Comparison of ENCODE assay signal across 9 cellular contexts in the genomic region with DNA sequence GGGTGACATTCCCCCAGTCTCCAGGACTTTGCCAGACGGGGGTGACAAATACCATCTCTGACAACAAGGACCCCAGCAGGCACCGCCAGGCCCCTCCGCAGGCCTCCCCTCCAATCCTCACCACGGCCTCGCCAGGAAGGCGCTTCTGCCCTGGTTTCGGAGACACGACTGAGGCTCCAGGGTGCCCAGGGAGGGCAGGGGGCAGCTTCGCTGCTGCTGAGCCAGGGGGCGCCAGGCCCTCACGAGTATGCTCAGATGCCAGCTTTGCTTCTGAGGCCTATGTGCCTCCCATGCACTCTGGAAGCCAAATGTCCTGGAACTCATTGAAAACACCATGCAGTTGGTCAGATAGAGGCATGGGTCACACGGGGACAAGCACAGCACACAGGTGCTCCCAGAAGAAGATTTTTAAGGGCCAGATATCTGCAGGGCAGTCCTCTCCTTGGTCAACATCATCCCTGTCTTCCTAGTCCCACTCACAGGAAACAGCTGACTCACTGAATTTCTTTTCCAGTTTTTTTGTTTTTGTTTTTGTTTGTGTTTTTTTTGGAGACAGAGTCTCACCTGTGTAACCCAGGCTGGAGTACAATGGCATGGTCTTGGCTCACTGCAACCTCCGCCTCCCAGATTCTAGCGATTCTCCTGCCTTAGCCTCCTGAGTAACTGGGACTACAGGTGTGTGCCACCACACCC. TPM values are rescaled to one million over a fixed set of nuclear protein-coding genes. Genes with fewer than 3 reads are reported as not detected.
DNase-seq lines count a peak whose midpoint lies in the region; ATAC-seq, FAIRE-seq and TF ChIP-seq lines count a peak whose summit lies in the region.
"Had no signal": no experiment of that assay in that cellular context is flagged by ENCODE, and none has a peak within 500 bp of the region (broad histone marks: within the 10 kb centered on the region; RNA-seq: fewer than 3 reads in every experiment).

No MANE protein-coding gene starts in this region.

- CTCF ChIA-PET in activated CD4-positive, alpha-beta T cell treated with anti-CD3 and anti-CD28 coated beads for 36 hours (lab: Charles Lee), result interaction anchor here (0.6 to 1.8 kb wide), 4 partner anchors 11 to 31 kb away, joined by 3 to 13 read pairs (median 5); no protein-coding TSS in a partner anchor
- CTCF ChIA-PET in PC-9 (lab: Charles Lee), result no interaction called here
- CTCF ChIA-PET in H1 (lab: Charles Lee; ENCODE audit: partially characterized antibody), result interaction anchor here (0.8 to 8.4 kb wide), 8 partner anchors 10 to 138 kb away, joined by 3 to 93 read pairs (median 4); no protein-coding TSS in a partner anchor

- H2BK120ac ChIP-seq in H1 (replicated peaks; ENCODE audit: low read depth, low read length), result no peak overlapping the region

- no peak overlapping the region for H3K9ac ChIP-seq in H1 (replicated peaks in 1 of 4; ENCODE audit: extremely low read depth in 1 of 4, low read depth in 3 of 4, low read length in 3 of 4)

- peak; percentile 69 for ATAC-seq in activated CD4-positive, alpha-beta T cell treated with anti-CD3 and anti-CD28 coated beads for 36 hours
- ATAC-seq in GM18909 (IDR thresholded peaks at IDR 0.05; ENCODE audit: poor library complexity, unreplicated experiment) (no peak), esophagus mucosa (no peak), GM21526 (IDR thresholded peaks at IDR 0.05; ENCODE audit: low FRiP score, unreplicated experiment) (no peak)

- H3K36me3 ChIP-seq in PC-9 (ENCODE audit: low read depth) (no peaks in the 10 kb centered on the region), H1 (ENCODE audit: control insufficient read depth in 2 of 4, insufficient read depth in 4 of 4, low read length in 3 of 4) (no peaks in the 10 kb centered on the region), spleen (peaks cover 0 to 36% (median 2%) of the 10 kb centered on the region in 6 donors)

- H2AK5ac ChIP-seq in H1 (ENCODE audit: low read depth, low read length), result no peak overlapping the region

- H3K23me2 ChIP-seq in H1 (ENCODE audit: low read depth, low read length), result no peaks in the 10 kb centered on the region

- H3K4ac ChIP-seq in H1 (replicated peaks; ENCODE audit: insufficient read length, low read depth, low read length), result no peak overlapping the region

- POLR2A ChIA-PET in activated CD4-positive, alpha-beta T cell treated with anti-CD3 and anti-CD28 coated beads for 36 hours (lab: Charles Lee), result no interaction called here
- POLR2A ChIA-PET in PC-9 (lab: Charles Lee; ENCODE audit: unreplicated experiment) (interaction anchor here (0.8 kb wide), 1 partner anchor 183 kb away, joined by 4 read pairs; no protein-coding TSS in a partner anchor), H1 (lab: Charles Lee; ENCODE audit: partially characterized antibody) (interaction anchor here (0.9 to 1.1 kb wide), 2 partner anchors 19 to 31 kb away, joined by 3 read pairs; no protein-coding TSS in a partner anchor)

- H2BK20ac ChIP-seq in H1 (ENCODE audit: low read length), result no peak overlapping the region

- H3K18ac ChIP-seq in H1 (ENCODE audit: extremely low read depth, low read length), result no peak overlapping the region

- no peaks in the 10 kb centered on the region for H3K36me3 Mint-ChIP-seq in activated CD4-positive, alpha-beta T cell treated with anti-CD3 and anti-CD28 coated beads for 36 hours (ENCODE audit: low read depth)

- no TSS peak for BruUV-seq in PC-9 (replicated peaks; lab: Mats Ljungman, UMichigan)

- H3K4me1 Mint-ChIP-seq in activated CD4-positive, alpha-beta T cell treated with anti-CD3 and anti-CD28 coated beads for 36 hours, result peaks cover 2% of the 10 kb centered on the region

- H3K9me3 ChIP-seq in PC-9 (ENCODE audit: insufficient read depth, low read depth) (no peaks in the 10 kb centered on the region), H1 (ENCODE audit: insufficient read depth in 2 of 2, low read depth in 1 of 2, low read length in 1 of 2) (no peaks in the 10 kb centered on the region), spleen (no peaks in the 10 kb centered on the region)
- H3K9me3 ChIP-seq: BLaER1 had no signal

- DNase-seq in activated CD4-positive, alpha-beta T cell treated with anti-CD3 and anti-CD28 coated beads for 36 hours, result peak; percentile 70
- no peak for DNase-seq in activated CD4-positive, alpha-beta T cell treated with anti-CD3 and anti-CD28 coated beads, Interleukin-2, amount 50 U/mL, for 4 hours
- peak in 1 of 2 experiments; percentile 9 for DNase-seq in PC-9
- no peak for DNase-seq in H1 (ENCODE audit: low read depth in 1 of 2, low spot score in 2 of 2)
- peak; percentile 82 for DNase-seq in spleen

- H3K27ac Mint-ChIP-seq in activated CD4-positive, alpha-beta T cell treated with anti-CD3 and anti-CD28 coated beads for 36 hours, result no peak overlapping the region

- peaks cover 14% of the 10 kb centered on the region for H3K79me1 ChIP-seq in H1 (ENCODE audit: low read depth, low read length)

- H4K20me1 ChIP-seq in PC-9 (ENCODE audit: insufficient read depth) (no peaks in the 10 kb centered on the region), H1 (replicated peaks in 1 of 2; ENCODE audit: control insufficient read depth in 1 of 2, insufficient read depth in 2 of 2, low read length in 2 of 2) (peaks cover 0 to 3% of the 10 kb centered on the region in 2 experiments)

- no peak overlapping the region for H3K4me2 ChIP-seq in PC-9
- H3K4me2 ChIP-seq in H1 (ENCODE audit: insufficient read depth in 1 of 2, low read depth in 2 of 2, low read length in 2 of 2), result no peak overlapping the region

- no peak overlapping the region for H3K4me3 Mint-ChIP-seq in activated CD4-positive, alpha-beta T cell treated with anti-CD3 and anti-CD28 coated beads for 36 hours

- TF ChIP-seq CTCF in PC-9 (conservative IDR thresholded peaks at IDR 0.05), result peak; percentile 42
- TF ChIP-seq CTCF in H1 (IDR thresholded peaks at IDR 0.05; ENCODE audit: control extremely low read depth in 1 of 3, insufficient read depth in 1 of 3, low read depth in 1 of 3, low read length in 3 of 3), result peak; percentile 73 to 85 (median 82)
- peak in 9 of 11 experiments; percentile 11 to 60 (median 38) for TF ChIP-seq CTCF in spleen (IDR thresholded peaks at IDR 0.05 in 8 of 11, conservative IDR thresholded peaks at IDR 0.05 in 3 of 11)

- no peak overlapping the region for H3K14ac ChIP-seq in H1 (ENCODE audit: insufficient read length)

- TF ChIP-seq EP300 in H1 (IDR thresholded peaks at IDR 0.05; ENCODE audit: borderline replicate concordance in 1 of 2, low read depth in 2 of 2, low read length in 2 of 2), result no peak

- FAIRE-seq in H1 (lab: Jason Lieb, UNC), result no peak

- no peak overlapping the region for H4K91ac ChIP-seq in H1 (replicated peaks; ENCODE audit: insufficient read length, low read length)

- no peak overlapping the region for H4K8ac ChIP-seq in H1 (ENCODE audit: extremely low read depth, insufficient read depth, low read length)

- no peak overlapping the region for H4K5ac ChIP-seq in H1 (ENCODE audit: insufficient read length, low read depth, low read length)

- TF ChIP-seq RAD21 in H1 (IDR thresholded peaks at IDR 0.05 in 1 of 2, conservative IDR thresholded peaks at IDR 0.05 in 1 of 2; ENCODE audit: low read depth in 2 of 2, low read length in 2 of 2), result peak; percentile 86 to 89

- no peaks in the 10 kb centered on the region for H3K9me2 ChIP-seq in PC-9 (ENCODE audit: insufficient read depth)

- intact Hi-C loops in activated CD4-positive, alpha-beta T cell treated with anti-CD3 and anti-CD28 coated beads for 36 hours (cut with DNase I, micrococcal nuclease), result no loop called here
- intact Hi-C loops in PC-9 (cut with micrococcal nuclease; ENCODE audit: unreplicated experiment), result no loop called here
- intact Hi-C loops in spleen (cut with DNase I; ENCODE audit: low total_unique reads), result no loop called here

- 84% methylated on average over 11 of the region's 14 CpGs; no CpG with 5 or more reads in 1 of the 2 experiments for WGBS in H1 (ENCODE audit: extremely low coverage in 1 of 2, insufficient coverage in 1 of 2, insufficient read length in 1 of 2, insufficient replicate concordance in 2 of 2, low coverage in 1 of 2, low lambda C conversion rate in 2 of 2, missing lambda C conversion rate in 1 of 2), 2 experiments
- WGBS in spleen, 5 donors, result 85 to 94% (median 89%) methylated on average over 5 to 14 of the region's 14 CpGs

- H3K56ac ChIP-seq in H1 (replicated peaks; ENCODE audit: insufficient read length, low read depth, low read length), result no peak overlapping the region

- no peak overlapping the region for H2BK5ac ChIP-seq in H1 (ENCODE audit: low read depth, low read length)

- no peak overlapping the region for H2BK15ac ChIP-seq in H1 (ENCODE audit: low read length)

- H3K4me3 ChIP-seq in PC-9 (no peak overlapping the region), H1 (ENCODE audit: extremely low read depth in 1 of 4, insufficient read depth in 2 of 4, low read depth in 3 of 4, low read length in 4 of 4) (no peak overlapping the region), spleen (no peak overlapping the region)
- H3K4me3 ChIP-seq: BLaER1 had no signal

- H3K27ac ChIP-seq in PC-9 (no peak overlapping the region), H1 (ENCODE audit: low read depth, low read length) (no peak overlapping the region), spleen (no peak overlapping the region)

- H3K79me2 ChIP-seq in PC-9 (ENCODE audit: low read depth) (no peaks in the 10 kb centered on the region), H1 (ENCODE audit: control insufficient read depth in 1 of 2, insufficient read depth in 2 of 2, low read length in 2 of 2) (peaks cover 0 to 3% of the 10 kb centered on the region in 2 experiments; a peak in 2 of 4 replicates)

- H3K4me1 ChIP-seq in PC-9 (replicated peaks; ENCODE audit: insufficient read depth), result peaks cover 12% of the 10 kb centered on the region; the same call in 1 of the 2 replicates
- H3K4me1 ChIP-seq in H1 (replicated peaks in 1 of 4; ENCODE audit: control insufficient read depth in 3 of 4, insufficient read depth in 4 of 4, low read length in 3 of 4), result no peaks in the 10 kb centered on the region; a peak in 1 of 7 replicates
- H3K4me1 ChIP-seq in spleen, result peaks cover 0 to 15% (median under 1%) of the 10 kb centered on the region in 6 donors

- H2AFZ ChIP-seq in PC-9 (no peak overlapping the region), H1 (ENCODE audit: low read length) (no peak overlapping the region)

- no peaks in the 10 kb centered on the region for H3K9me3 Mint-ChIP-seq in activated CD4-positive, alpha-beta T cell treated with anti-CD3 and anti-CD28 coated beads for 36 hours (ENCODE audit: low read depth)

- H3K27me3 ChIP-seq in PC-9 (ENCODE audit: insufficient read depth, low read depth) (no peaks in the 10 kb centered on the region), H1 (replicated peaks in 1 of 4; ENCODE audit: control insufficient read depth in 3 of 4, extremely low read depth in 1 of 4, insufficient read depth in 3 of 4, low read length in 3 of 4) (no peaks in the 10 kb centered on the region), spleen (replicated peaks in 1 of 7) (no peaks in the 10 kb centered on the region)
- H3K27me3 ChIP-seq: BLaER1 had no signal

- H3K23ac ChIP-seq in H1 (ENCODE audit: insufficient read length), result no peak overlapping the region

- H3K27me3 Mint-ChIP-seq in activated CD4-positive, alpha-beta T cell treated with anti-CD3 and anti-CD28 coated beads for 36 hours, result no peaks in the 10 kb centered on the region

- H2BK12ac ChIP-seq in H1 (ENCODE audit: low read depth, low read length), result no peak overlapping the region

- H3F3A ChIP-seq in PC-9 (ENCODE audit: insufficient read depth, low read depth), result no peaks in the 10 kb centered on the region

- TF ChIP-seq POLR2A in H1 (IDR thresholded peaks at IDR 0.05; ENCODE audit: control extremely low read depth in 1 of 2, low read depth in 2 of 2, low read length in 2 of 2) (no peak), spleen (IDR thresholded peaks at IDR 0.05) (no peak)

RNA-seq across cellular contexts. Expression of gene BID, which starts 19.9 kb away (rescaled TPM):
- 10 to 100 TPM; 16.8 to 27.1 TPM for total RNA-seq in activated CD4-positive, alpha-beta T cell treated with anti-CD3 and anti-CD28 coated beads for 36 hours
- total RNA-seq in PC-9 (2021), result 44.4 and 59.0 TPM in 2 replicates
- 39.3 and 41.6 TPM in 2 replicates for total RNA-seq in H1 (2021; fragmentation: NEBNext Ultra II Directional; extraction: Animal tissue kit (Norgen Biotek cat#: 25700))
- polyA plus RNA-seq in H1 (2011; rRNA removed), result 114 and 133 TPM in 2 replicates
- 90.6 TPM for polyA plus RNA-seq in H1 (2011; cell fraction: cytosol; rRNA removed)
- polyA plus RNA-seq in H1 (2011; cell fraction: nucleus; rRNA removed), result 66.4 TPM
- polyA plus RNA-seq in H1 (2012, experiment 1 of 2), result 33.0 to 44.6 TPM (median 43.2 TPM) in 4 replicates
- polyA plus RNA-seq in H1 (2012, experiment 2 of 2), result 24.4 TPM
- polyA plus RNA-seq in H1 (2013, experiment 1 of 2), result 52.8 TPM
- polyA plus RNA-seq in H1 (2013, experiment 2 of 2), result 53.5 TPM
- polyA minus RNA-seq in H1 (2011; rRNA and poly(A)+ RNA removed), result 15.5 and 15.6 TPM in 2 replicates
- 29.1 TPM for polyA minus RNA-seq in H1 (2011; cell fraction: cytosol; rRNA and poly(A)+ RNA removed)
- polyA minus RNA-seq in H1 (2011; cell fraction: nucleus; rRNA and poly(A)+ RNA removed), result 14.9 TPM
- total RNA-seq in spleen, result 10 to 100 TPM; 45.4 to 73.4 (median 51.5) TPM
- polyA plus RNA-seq in spleen, result 10 to 100 TPM; 37.7 to 49.2 (median 41.3) TPM
- total RNA-seq in esophagus mucosa, result 12.3 TPM

Comparison
In these comparisons a context has a peak if more than half of its experiments do, and no peak if none do; other contexts are left out.
1. DNase-seq: peak in activated CD4-positive, alpha-beta T cell treated with anti-CD3 and anti-CD28 coated beads for 36 hours (single experiment) and spleen (single experiment); none in activated CD4-positive, alpha-beta T cell treated with anti-CD3 and anti-CD28 coated beads, Interleukin-2, amount 50 U/mL, for 4 hours (0 of 2) and H1 (0 of 2).
2. Peak in every context shown above with its lines, with median percentiles within 50 percentile points of each other: CTCF ChIP-seq.